35 cellular contexts compared by ENCODE assay signal in the genomic region with DNA sequence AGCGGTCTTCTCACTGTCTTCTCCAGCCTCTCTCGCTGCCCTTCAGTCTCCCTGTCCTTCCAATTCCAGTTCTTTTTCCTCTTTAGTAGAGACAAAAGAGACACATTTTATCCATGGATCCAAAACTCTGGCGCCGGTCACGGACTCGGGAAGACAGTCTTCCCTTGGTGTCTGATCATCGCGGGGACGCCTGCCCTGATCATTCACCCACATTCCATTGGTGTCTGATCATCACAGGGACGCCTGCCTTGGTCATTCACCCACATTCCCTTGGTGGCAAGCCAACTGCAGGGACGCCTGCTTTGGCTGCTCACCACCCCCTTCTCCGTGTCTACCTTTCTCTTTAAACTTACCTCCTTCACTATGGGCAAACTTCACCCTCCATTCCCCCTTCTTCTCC.
A peak's percentile ranks its signal among the peaks of the same experiment; 100 is the strongest.
DNase-seq lines count a peak whose midpoint lies in the region; ATAC-seq and TF ChIP-seq lines count a peak whose summit lies in the region.
"Had no signal": no experiment of that assay in that cellular context is flagged by ENCODE, and none has a peak within 500 bp of the region (broad histone marks: within the 10 kb centered on the region; RNA-seq: fewer than 3 reads in every experiment).

No MANE protein-coding gene starts in this region.

- ATAC-seq in Right ventricle myocardium superior (ENCODE audit: poor library complexity) = no peak
- ATAC-seq: A549; CD8-positive, alpha-beta T cell had no signal

- H3K4me3 ChIP-seq in spleen = no peak overlapping the region
- H3K4me3 ChIP-seq: A549; BLaER1; BLaER1 treated with 17β-estradiol and CSF1 and Interleukin-3, amounts not matched to agents 10 nM and 100 nM had no signal

- no peaks in the 10 kb centered on the region for H3K36me3 Mint-ChIP-seq in chondrocyte (ENCODE audit: low read depth)
- H3K36me3 Mint-ChIP-seq: CD14-positive monocyte; CD4-positive, alpha-beta memory T cell; CD4-positive, CD25-positive, alpha-beta regulatory T cell; CD8-positive, alpha-beta memory T cell; CD8-positive, alpha-beta T cell had no signal

- H3K27me3 ChIP-seq in spleen (replicated peaks in 1 of 7) = no peaks in the 10 kb centered on the region
- H3K27me3 ChIP-seq: BE2C; BLaER1; BLaER1 treated with 17β-estradiol and CSF1 and Interleukin-3, amounts not matched to agents 10 nM and 100 nM had no signal

- in situ Hi-C loops in KBM-7 (cut with MboI; ENCODE audit: low pct_unique_long_range_greater_than_20kb, low sequenced_read_pairs) = no loop called here

- H3K9me3 Mint-ChIP-seq in chondrocyte (ENCODE audit: low read depth) = no peaks in the 10 kb centered on the region

- TF ChIP-seq POLR2A in spleen (IDR thresholded peaks at IDR 0.05) = no peak

- peak; percentile 60 for DNase-seq in cardiac septum (ENCODE audit: low spot score)
- no peak for DNase-seq in Right ventricle myocardium superior
- DNase-seq in chondrocyte (ENCODE audit: low spot score) = peak; percentile 56
- peak; percentile 53 for DNase-seq in mesenteric fat pad (ENCODE audit: low spot score)
- DNase-seq in spleen = peak; percentile 33
- DNase-seq in cerebellar cortex (ENCODE audit: low spot score) = no peak
- no peak for DNase-seq in KBM-7
- DNase-seq in globus pallidus (ENCODE audit: low spot score) = no peak
- DNase-seq: 8988T; ACHN; AML-193; BE2C; C1 segment of cervical spinal cord; Caco-2; Calu3; CD4-positive, alpha-beta T cell; CD4-positive, CD25-positive, alpha-beta regulatory T cell; CD8-positive, alpha-beta memory T cell; CD8-positive, alpha-beta T cell; COR-L47; DMS 273 treated with DMSO at 0.1 percent for 48 hours; DMS153; DMS53; DMS79; DMS79 treated with DMSO at 0.1 percent for 48 hours; DND-41; EL had no signal

- no peak overlapping the region for H3K4me3 Mint-ChIP-seq in chondrocyte (ENCODE audit: unreplicated experiment)
- H3K4me3 Mint-ChIP-seq: B cell; CD14-positive monocyte; CD4-positive, alpha-beta memory T cell; CD4-positive, alpha-beta T cell; CD4-positive, CD25-positive, alpha-beta regulatory T cell; CD8-positive, alpha-beta memory T cell; CD8-positive, alpha-beta T cell had no signal

- no peaks in the 10 kb centered on the region for H3K36me3 ChIP-seq in spleen
- H3K36me3 ChIP-seq: BE2C; BLaER1; BLaER1 treated with 17β-estradiol and CSF1 and Interleukin-3, amounts not matched to agents 10 nM and 100 nM had no signal

- H3K4me1 ChIP-seq in spleen = no peaks in the 10 kb centered on the region
- H3K4me1 ChIP-seq: A549; BE2C; BLaER1; BLaER1 treated with 17β-estradiol and CSF1 and Interleukin-3, amounts not matched to agents 10 nM and 100 nM; Caco-2 had no signal

- no peak overlapping the region for H3K27ac ChIP-seq in spleen
- H3K27ac ChIP-seq: 22Rv1; A549; BLaER1; BLaER1 treated with 17β-estradiol and CSF1 and Interleukin-3, amounts not matched to agents 10 nM and 100 nM; C4-2B had no signal

- no peaks in the 10 kb centered on the region for H3K27me3 Mint-ChIP-seq in chondrocyte (ENCODE audit: low read depth)
- H3K27me3 Mint-ChIP-seq: B cell; CD4-positive, alpha-beta memory T cell; CD4-positive, alpha-beta T cell; CD4-positive, CD25-positive, alpha-beta regulatory T cell; CD8-positive, alpha-beta memory T cell had no signal

- H3K9me3 ChIP-seq in spleen = peaks cover 0 to 40% (median 5%) of the 10 kb centered on the region in 8 donors
- H3K9me3 ChIP-seq: A549; BE2C; BLaER1; BLaER1 treated with 17β-estradiol and CSF1 and Interleukin-3, amounts not matched to agents 10 nM and 100 nM; Caco-2 had no signal

- intact Hi-C loops in cardiac septum (cut with DNase I) = no loop called here
- intact Hi-C loops in Right ventricle myocardium superior (cut with DNase I) = no loop called here
- intact Hi-C loops in spleen (cut with DNase I; ENCODE audit: low total_unique reads) = no loop called here

- no peak overlapping the region for H3K27ac Mint-ChIP-seq in chondrocyte (ENCODE audit: unreplicated experiment)
- H3K27ac Mint-ChIP-seq: B cell; CD14-positive monocyte; CD4-positive, alpha-beta memory T cell; CD4-positive, alpha-beta T cell; CD4-positive, CD25-positive, alpha-beta regulatory T cell; CD8-positive, alpha-beta memory T cell; CD8-positive, alpha-beta T cell had no signal

- 87 to 93% (median 92%) methylated on average over 12 of the region's 12 CpGs for WGBS in spleen, 5 donors

- no peaks in the 10 kb centered on the region for H3K4me1 Mint-ChIP-seq in chondrocyte (ENCODE audit: low read depth)
- H3K4me1 Mint-ChIP-seq: B cell; CD14-positive monocyte; CD4-positive, alpha-beta memory T cell; CD4-positive, CD25-positive, alpha-beta regulatory T cell; CD8-positive, alpha-beta memory T cell had no signal

- TF ChIP-seq CTCF in chondrocyte (IDR thresholded peaks at IDR 0.05) (no peak), spleen (IDR thresholded peaks at IDR 0.05 in 8 of 11, conservative IDR thresholded peaks at IDR 0.05 in 3 of 11) (no peak)

Comparison
In these comparisons a context has a peak if more than half of its experiments do, and no peak if none do; other contexts are left out.
1. DNase-seq: peak in cardiac septum (single experiment), chondrocyte (single experiment), mesenteric fat pad (single experiment) and spleen (single experiment); none in Right ventricle myocardium superior (single experiment), cerebellar cortex (single experiment), KBM-7 (single experiment) and globus pallidus (single experiment).